In the genomic region with DNA sequence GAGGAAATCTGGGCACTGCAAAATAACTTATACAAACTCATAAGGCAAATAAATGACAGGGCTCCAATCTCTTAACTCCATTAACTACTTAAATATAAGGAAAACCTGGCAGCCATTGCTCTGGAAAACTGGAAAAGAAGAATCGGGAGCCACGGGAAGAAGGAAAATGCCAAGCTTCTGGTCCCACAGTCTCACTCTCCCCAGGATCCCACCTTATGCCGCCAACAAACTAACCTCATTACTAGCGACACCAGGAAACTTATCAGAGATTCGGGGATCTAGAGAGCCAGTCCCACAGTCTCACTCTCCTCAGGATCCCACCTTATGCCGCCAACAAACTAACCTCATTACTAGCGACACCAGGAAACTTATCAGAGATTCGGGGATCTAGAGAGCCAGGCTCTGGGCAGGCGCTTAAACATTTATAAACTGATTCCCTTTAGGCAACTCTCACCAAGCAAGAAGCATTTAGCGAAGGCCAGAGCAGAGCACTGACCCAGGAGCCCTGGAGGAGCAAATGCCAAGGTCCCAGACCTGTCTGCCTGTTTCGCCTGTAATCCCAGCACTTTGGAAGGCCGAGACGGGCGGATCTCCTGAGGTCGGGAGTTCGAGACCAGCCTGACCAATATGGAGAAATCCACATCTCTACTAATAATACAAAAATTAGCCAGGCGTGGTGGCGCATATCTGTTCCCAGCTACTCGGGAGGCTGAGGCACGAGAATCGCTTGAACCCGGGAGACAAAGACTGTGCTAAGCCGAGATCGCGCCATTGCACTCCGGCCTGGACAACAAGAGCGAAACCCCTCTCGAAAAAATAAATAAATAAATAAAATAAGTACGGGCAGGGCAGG, we compare ENCODE assay signal across 8 cellular contexts. TPM values are rescaled to one million over a fixed set of nuclear protein-coding genes. Genes with fewer than 3 reads are reported as not detected.
DNase-seq lines count a peak whose midpoint lies in the region; ATAC-seq, FAIRE-seq and TF ChIP-seq lines count a peak whose summit lies in the region.

No MANE protein-coding gene starts in this region.

- TSS peak; percentile 57 for BruUV-seq in HepG2 (replicated peaks; lab: Mats Ljungman, UMichigan)

- DNase-seq in AG04450 (ENCODE audit: low read depth, low spot score) (no peak), HepG2 (ENCODE audit: low spot score) (no peak), transverse colon (no peak), RPMI8226 (no peak)
- peak; percentile 32 for DNase-seq in activated naive CD8-positive, alpha-beta T cell treated with anti-CD3 and anti-CD28 coated beads, Interleukin-2, amount 10 ng/mL, durations not matched to agents 7 days and 5 days

- H3K27ac ChIP-seq in AG04450 (ENCODE audit: low read depth, low read length): no peak overlapping the region
- H3K27ac ChIP-seq in HEK293 (ENCODE audit: extremely low read depth, low read depth, low read length): peak overlapping the region; percentile 66
- peak overlapping the region; percentile 95 for H3K27ac ChIP-seq in HepG2 (ENCODE audit: extremely low read length, insufficient read depth, low read length)
- peak overlapping the region; percentile 90 to 98 (median 96) for H3K27ac ChIP-seq in transverse colon

- TF ChIP-seq POLR2A in HepG2 (IDR thresholded peaks at IDR 0.05; ENCODE audit: insufficient read depth in 1 of 2, low read depth in 2 of 2, low read length in 2 of 2): no peak
- no peak for TF ChIP-seq POLR2A in transverse colon (IDR thresholded peaks at IDR 0.05)

- WGBS in HepG2 (ENCODE audit: low lambda C conversion rate): 2% methylated on average over 23 of the region's 29 CpGs
- WGBS in transverse colon (ENCODE audit: low coverage in 1 of 2), 2 donors: 17% methylated on average over 29 of the region's 29 CpGs; no CpG with 5 or more reads in 1 of the 2 donors

- H3K27me3 ChIP-seq in AG04450 (ENCODE audit: control insufficient read depth, insufficient read depth, low read length) (peaks cover 4% of the 10 kb centered on the region), HepG2 (ENCODE audit: control insufficient read depth in 1 of 2, insufficient read depth in 2 of 2, low read length in 2 of 2) (peaks cover 0 to 10% of the 10 kb centered on the region in 2 experiments; a peak in 1 of 5 replicates), transverse colon (peaks cover 16% of the 10 kb centered on the region)

- in situ Hi-C loops in HepG2 (cut with HindIII; ENCODE audit: extremely low pct_ligation_motif_present, low pct_unique_long_range_greater_than_20kb): no loop called here
- in situ Hi-C loops in transverse colon (cut with MboI; ENCODE audit: low pct_ligation_motif_present in 1 of 4, low pct_unique_long_range_greater_than_20kb in 1 of 4, low sequenced_read_pairs in 3 of 4): no loop called here

- peak overlapping the region; percentile 85 for H3K4me2 ChIP-seq in HepG2 (ENCODE audit: low read depth, low read length)

- FAIRE-seq in HepG2 (lab: Jason Lieb, UNC): no peak

- peak overlapping the region; percentile 99 for H3K27ac Mint-ChIP-seq in activated naive CD8-positive, alpha-beta T cell treated with anti-CD3 and anti-CD28 coated beads, Interleukin-2, amount 10 ng/mL, durations not matched to agents 7 days and 5 days

- H3K4me1 ChIP-seq in HEK293 (ENCODE audit: control insufficient read depth, insufficient read depth, low read length) (no peaks in the 10 kb centered on the region), HepG2 (ENCODE audit: insufficient read depth, low read length) (peaks cover 27% of the 10 kb centered on the region), transverse colon (peaks cover 22 to 51% (median 30%) of the 10 kb centered on the region in 4 donors)

- no peak for TF ChIP-seq RAD21 in HepG2 (CRISPR knock-in tag; IDR thresholded peaks at IDR 0.05)

- peaks cover 4% of the 10 kb centered on the region for H3K36me3 Mint-ChIP-seq in activated naive CD8-positive, alpha-beta T cell treated with anti-CD3 and anti-CD28 coated beads, Interleukin-2, amount 10 ng/mL, durations not matched to agents 7 days and 5 days

- peaks cover 28% of the 10 kb centered on the region for H3K27me3 Mint-ChIP-seq in activated naive CD8-positive, alpha-beta T cell treated with anti-CD3 and anti-CD28 coated beads, Interleukin-2, amount 10 ng/mL, durations not matched to agents 7 days and 5 days

- H2AFZ ChIP-seq in HepG2 (ENCODE audit: low read length): no peak overlapping the region

- H4K20me1 ChIP-seq in HepG2 (ENCODE audit: insufficient read depth, low read length): peaks cover 2% of the 10 kb centered on the region; the same call in 1 of the 2 replicates

- TF ChIP-seq CTCF in AG04450 (IDR thresholded peaks at IDR 0.05; ENCODE audit: low read depth, low read length) (no peak), HEK293 (tag by site-specific recombination; IDR thresholded peaks at IDR 0.05) (0 out of 2 replicates have a peak, but pooled peaks have one; percentile 5), HepG2 (CRISPR knock-in tag; IDR thresholded peaks at IDR 0.05) (no peak), transverse colon (IDR thresholded peaks at IDR 0.05) (no peak)

- H3K9me3 Mint-ChIP-seq in activated naive CD8-positive, alpha-beta T cell treated with anti-CD3 and anti-CD28 coated beads, Interleukin-2, amount 10 ng/mL, durations not matched to agents 7 days and 5 days: no peaks in the 10 kb centered on the region

- POLR2A ChIA-PET in AG04450 (lab: Yijun Ruan, JAX) (no interaction called here), HEK293 (lab: Yijun Ruan, JAX) (interaction anchor here (0.7 kb wide), 1 partner anchor 128 kb away, joined by 3 read pairs; no protein-coding TSS in a partner anchor), HepG2 (lab: Yijun Ruan, JAX) (no interaction called here)
- POLR2A ChIA-PET in activated naive CD8-positive, alpha-beta T cell treated with anti-CD3 and anti-CD28 coated beads, Interleukin-2, amount 10 ng/mL, durations not matched to agents 7 days and 5 days (lab: Charles Lee): no interaction called here

- H3K79me2 ChIP-seq in HepG2 (ENCODE audit: insufficient read depth, low read length): peaks cover 55% of the 10 kb centered on the region

- H3K9me3 ChIP-seq in AG04450 (ENCODE audit: control insufficient read depth, insufficient read depth, low read length) (peaks cover 3% of the 10 kb centered on the region; the same call in 1 of the 2 replicates), HEK293 (ENCODE audit: control insufficient read depth, insufficient read depth, low read depth, low read length) (no peaks in the 10 kb centered on the region), HepG2 (ENCODE audit: low read length) (no peaks in the 10 kb centered on the region), transverse colon (no peaks in the 10 kb centered on the region)

- TF ChIP-seq EP300 in HepG2 (IDR thresholded peaks at IDR 0.05; ENCODE audit: low read depth in 2 of 2, low read length in 2 of 2): no peak
- no peak for TF ChIP-seq EP300 in HepG2 (CRISPR knock-in tag; IDR thresholded peaks at IDR 0.05; ENCODE audit: borderline replicate concordance)
- TF ChIP-seq EP300 in transverse colon (IDR thresholded peaks at IDR 0.05; ENCODE audit: low read depth): no peak

- intact Hi-C loops in HepG2 (cut with micrococcal nuclease; ENCODE audit: unreplicated experiment) (loop anchor here (5.0 to 10.0 kb wide), 2 partner anchors 63 to 64 kb away; no protein-coding TSS in a partner anchor), transverse colon (cut with DNase I; ENCODE audit: low total_unique reads) (no loop called here)

- H3K9ac ChIP-seq in HepG2 (ENCODE audit: insufficient read depth, low read depth, low read length): peak overlapping the region; percentile 99

- H3K4me1 Mint-ChIP-seq in activated naive CD8-positive, alpha-beta T cell treated with anti-CD3 and anti-CD28 coated beads, Interleukin-2, amount 10 ng/mL, durations not matched to agents 7 days and 5 days: peaks cover 27% of the 10 kb centered on the region

- peak overlapping the region; percentile 98 for H3K4me3 Mint-ChIP-seq in activated naive CD8-positive, alpha-beta T cell treated with anti-CD3 and anti-CD28 coated beads, Interleukin-2, amount 10 ng/mL, durations not matched to agents 7 days and 5 days

- peaks cover 4 to 15% of the 10 kb centered on the region in 2 experiments for H3K36me3 ChIP-seq in HEK293 (ENCODE audit: control insufficient read depth in 2 of 2, insufficient read depth in 1 of 2, low read length in 2 of 2)
- peaks cover 2 to 7% of the 10 kb centered on the region in 2 experiments; a peak in 2 of 5 replicates for H3K36me3 ChIP-seq in HepG2 (replicated peaks in 1 of 2; ENCODE audit: control insufficient read depth in 1 of 2, insufficient read depth in 2 of 2, low read length in 2 of 2)
- H3K36me3 ChIP-seq in transverse colon: no peaks in the 10 kb centered on the region

- H3K4me3 ChIP-seq in AG04450 (ENCODE audit: low read depth, low read length) (peak overlapping the region; percentile 92), HEK293 (ENCODE audit: low read depth, low read length) (peak overlapping the region; percentile 95), HepG2 (replicated peaks in 1 of 3; ENCODE audit: insufficient read depth in 1 of 3, low read depth in 2 of 3, low read length in 3 of 3) (peak overlapping the region; percentile 93 to 99 (median 98)), transverse colon (peak overlapping the region; percentile 65 to 95 (median 80))

- no peak for ATAC-seq in activated naive CD8-positive, alpha-beta T cell treated with anti-CD3 and anti-CD28 coated beads, Interleukin-2, amount 10 ng/mL, durations not matched to agents 7 days and 5 days (ENCODE audit: low read depth)
- no peak for ATAC-seq in HepG2
- no peak for ATAC-seq in HG03139 (IDR thresholded peaks at IDR 0.05; ENCODE audit: unreplicated experiment)
- no peak for ATAC-seq in GM19324 (IDR thresholded peaks at IDR 0.05; ENCODE audit: low FRiP score, unreplicated experiment)

- CTCF ChIA-PET in AG04450 (lab: Charles Lee) (interaction anchor here (0.9 kb wide), 1 partner anchor 788 kb away, joined by 3 read pairs; no protein-coding TSS in a partner anchor), HEK293 (lab: Yijun Ruan, JAX) (no interaction called here), HepG2 (lab: Yijun Ruan, JAX; ENCODE audit: low intra/inter-chr PET ratio, low total read pairs) (no interaction called here)

RNA-seq across cellular contexts. Expression of a gene that starts 0.7 kb away (rescaled TPM):
- polyA plus RNA-seq in AG04450 (2011; rRNA removed) (97.8 and 99.1 TPM in 2 replicates), HepG2 (2011; rRNA removed) (50.5 and 60.6 TPM in 2 replicates)
- polyA minus RNA-seq in AG04450 (2011; rRNA and poly(A)+ RNA removed): 70.8 and 80.6 TPM in 2 replicates
- 10 to 100 TPM; 55.1 to 58.0 TPM for total RNA-seq in activated naive CD8-positive, alpha-beta T cell treated with anti-CD3 and anti-CD28 coated beads, Interleukin-2, amount 10 ng/mL, durations not matched to agents 7 days and 5 days
- total RNA-seq in HepG2 (2016; rRNA removed; fragmentation: Illumina TruSeq; extraction: Trizol) (62.2 and 102 TPM in 2 replicates), transverse colon (10 to 100 TPM; 16.1 to 41.6 (median 29.0) TPM)
- 9.9 and 10.8 TPM in 2 replicates for total RNA-seq in HepG2 (2016; cell fraction: cytosol; rRNA removed; fragmentation: Illumina TruSeq; extraction: Trizol; ENCODE audit: low read depth)
- 62.8 and 101 TPM in 2 replicates for total RNA-seq in HepG2 (2016; cell fraction: insoluble cytoplasmic fraction; rRNA removed; fragmentation: Illumina TruSeq; extraction: Trizol)
- total RNA-seq in HepG2 (2016; cell fraction: membrane; rRNA removed; fragmentation: Illumina TruSeq; extraction: Trizol): 18.0 and 18.3 TPM in 2 replicates
- total RNA-seq in HepG2 (2016; cell fraction: nucleus; rRNA removed; fragmentation: Illumina TruSeq; extraction: Trizol): 31.6 and 32.7 TPM in 2 replicates
- polyA plus RNA-seq in HepG2 (2011; cell fraction: cytosol; rRNA removed): 45.2 and 49.5 TPM in 2 replicates
- 17.0 and 20.6 TPM in 2 replicates for polyA plus RNA-seq in HepG2 (2011; cell fraction: nucleus; rRNA removed)
- 49.7 and 57.0 TPM in 2 replicates for polyA plus RNA-seq in HepG2 (2012)
- 20.2 and 22.2 TPM in 2 replicates for polyA plus RNA-seq in HepG2 (2016; cell fraction: cytosol; fragmentation: Illumina TruSeq; extraction: Trizol; ENCODE audit: low read depth)
- polyA plus RNA-seq in HepG2 (2016; cell fraction: insoluble cytoplasmic fraction; fragmentation: Illumina TruSeq; extraction: Trizol; ENCODE audit: low read depth): 199 and 202 TPM in 2 replicates
- polyA plus RNA-seq in HepG2 (2016; cell fraction: membrane; fragmentation: Illumina TruSeq; extraction: Trizol; ENCODE audit: low read depth): 28.8 and 32.3 TPM in 2 replicates
- 75.8 and 83.1 TPM in 2 replicates for polyA plus RNA-seq in HepG2 (2016; cell fraction: nucleus; fragmentation: Illumina TruSeq; extraction: Trizol; ENCODE audit: insufficient read depth, low read depth)
- 92.7 and 165 TPM in 2 replicates for polyA minus RNA-seq in HepG2 (2011; rRNA and poly(A)+ RNA removed; ENCODE audit: low replicate concordance)
- polyA minus RNA-seq in HepG2 (2011; cell fraction: cytosol; rRNA and poly(A)+ RNA removed): 26.0 and 31.0 TPM in 2 replicates
- polyA minus RNA-seq in HepG2 (2011; cell fraction: nucleus; rRNA and poly(A)+ RNA removed): 19.2 and 19.9 TPM in 2 replicates
